ENCODE assay signal across 28 cellular contexts in genomic region chr5:16413461-16413860, GRCh38.
"Had no signal": no experiment of that assay in that cellular context is flagged by ENCODE, and none has a peak within 500 bp of the region (broad histone marks: within the 10 kb centered on the region; RNA-seq: fewer than 3 reads in every experiment).

No MANE protein-coding gene starts in this region.

- DNase-seq: activated CD4-positive, alpha-beta memory T cell treated with anti-CD3 and anti-CD28 coated beads for 36 hours; activated CD4-positive, alpha-beta T cell treated with anti-CD3 and anti-CD28 coated beads for 36 hours; activated CD4-positive, alpha-beta T cell treated with anti-CD3 and anti-CD28 coated beads, Interleukin-2, amount 10 ng/mL, durations not matched to agents 24 days and 14 days; activated CD4-positive, CD25-positive, alpha-beta regulatory T cell; activated CD4-positive, CD25-positive, alpha-beta regulatory T cell treated with anti-CD3 and anti-CD28 coated beads, Interleukin-2, amount 50 U/mL, for 72 hours; activated CD8-positive, alpha-beta memory T cell treated with anti-CD3 and anti-CD28 coated beads, Interleukin-2, amount 10 ng/mL, durations not matched to agents 7 days and 5 days; activated CD8-positive, alpha-beta memory T cell treated with anti-CD3 and anti-CD28 coated beads, Interleukin-2, amount 50 U/mL, for 4 hours; activated CD8-positive, alpha-beta T cell treated with anti-CD3 and anti-CD28 coated beads, Interleukin-2, amount 10 ng/mL, durations not matched to agents 7 days and 5 days; activated effector memory CD4-positive, alpha-beta T cell treated with anti-CD3 and anti-CD28 coated beads, Interleukin-2, amount 50 U/mL, for 16 hours; activated naive CD4-positive, alpha-beta T cell treated with anti-CD3 and anti-CD28 coated beads for 36 hours; activated naive CD8-positive, alpha-beta T cell treated with anti-CD3 and anti-CD28 coated beads for 36 hours; activated naive CD8-positive, alpha-beta T cell treated with anti-CD3 and anti-CD28 coated beads, Interleukin-2, amount 50 U/mL, for 24 hours; activated T-cell treated with anti-CD3 and anti-CD28 coated beads, Interleukin-2, amount 50 U/mL, for 1 hour; activated T-cell treated with anti-CD3 and anti-CD28 coated beads, Interleukin-2, amount 50 U/mL, for 48 hours; adrenal gland; amygdala; aorta; body of pancreas; central memory CD4-positive, alpha-beta T cell; dorsolateral prefrontal cortex; effector memory CD4-positive, alpha-beta T cell; endodermal cell; esophagus squamous epithelium; head of caudate nucleus; T-helper 2 cell had no signal

- H3K4me1 ChIP-seq: adrenal gland, esophagus squamous epithelium had no signal

- H3K27ac ChIP-seq: adrenal gland, body of pancreas, cardiac muscle cell, coronary artery, dorsolateral prefrontal cortex, esophagus squamous epithelium had no signal

- H3K4me3 ChIP-seq: adrenal gland, body of pancreas, cardiac muscle cell, coronary artery, dorsolateral prefrontal cortex, esophagus squamous epithelium had no signal

- ATAC-seq: activated CD4-positive, alpha-beta T cell treated with anti-CD3 and anti-CD28 coated beads for 36 hours; activated CD8-positive, alpha-beta memory T cell treated with anti-CD3 and anti-CD28 coated beads, Interleukin-2, amount 10 ng/mL, durations not matched to agents 7 days and 5 days; activated CD8-positive, alpha-beta T cell treated with anti-CD3 and anti-CD28 coated beads, Interleukin-2, amount 10 ng/mL, durations not matched to agents 7 days and 5 days; activated naive CD8-positive, alpha-beta T cell treated with anti-CD3 and anti-CD28 coated beads, Interleukin-2, amount 50 U/mL, for 24 hours; body of pancreas had no signal

- H3K36me3 ChIP-seq: adrenal gland, cardiac muscle cell, esophagus squamous epithelium had no signal

- FAIRE-seq: frontal cortex had no signal

- H3K27me3 ChIP-seq: adrenal gland, body of pancreas, cardiac muscle cell, dorsolateral prefrontal cortex, esophagus squamous epithelium had no signal

- H3K9me3 ChIP-seq: adrenal gland, body of pancreas, esophagus squamous epithelium had no signal
